ENCODE assay signal across 8 cellular contexts in genomic region chr1:110407260-110408210, GRCh38. TPM values are rescaled to one million over a fixed set of nuclear protein-coding genes. Genes with fewer than 3 reads are reported as not detected.
DNase-seq lines count a peak whose midpoint lies in the region; ATAC-seq and TF ChIP-seq lines count a peak whose summit lies in the region.

LAMTOR5 (minus strand) TSS chr1:110407694; CDS start chr1:110407620, 74 bp downstream.

- peak within 1 kb of the TSS; percentile 99 to 100 for H3K27ac Mint-ChIP-seq in activated naive CD4-positive, alpha-beta T cell treated with anti-CD3 and anti-CD28 coated beads, Interleukin-2, amount 50 U/mL, for 72 hours

- no peaks in the 10 kb centered on the region for H3K9me3 Mint-ChIP-seq in activated naive CD4-positive, alpha-beta T cell treated with anti-CD3 and anti-CD28 coated beads, Interleukin-2, amount 50 U/mL, for 72 hours

- H3K4me3 ChIP-seq in GM08714 (ENCODE audit: low read length) (peak within 1 kb of the TSS; percentile 94), HFF-Myc (replicated peaks; ENCODE audit: low read depth, low read length) (peak within 1 kb of the TSS; percentile 69), NB4 (ENCODE audit: low read depth, low read length) (peak within 1 kb of the TSS; percentile 85)

- ATAC-seq in SK-N-SH treated with all-trans-retinoic acid at 6 μM for 48 hours: peak; percentile 97
- ATAC-seq in activated naive CD4-positive, alpha-beta T cell treated with anti-CD3 and anti-CD28 coated beads, Interleukin-2, amount 50 U/mL, for 72 hours: peak; percentile 97 to 98

- peaks cover 10 to 11% of the 10 kb centered on the region in 2 donors for H3K36me3 Mint-ChIP-seq in activated naive CD4-positive, alpha-beta T cell treated with anti-CD3 and anti-CD28 coated beads, Interleukin-2, amount 50 U/mL, for 72 hours

- H3K27ac ChIP-seq in temporal lobe (ENCODE audit: low read depth, low read length): peak within 1 kb of the TSS; percentile 89

- TF ChIP-seq CTCF in HFF-Myc (IDR thresholded peaks at IDR 0.05; ENCODE audit: low read depth, low read length, missing control alignments): no peak
- TF ChIP-seq CTCF in NB4 (IDR thresholded peaks at IDR 0.05; ENCODE audit: low read depth, low read length): no peak

- peak; percentile 82 for TF ChIP-seq POLR2A in NB4 (IDR thresholded peaks at IDR 0.05; ENCODE audit: extremely low read depth, insufficient read length)

- DNase-seq in HFF-Myc (ENCODE audit: extremely low read depth, low read depth) (peak; percentile 86), NB4 (ENCODE audit: low read depth) (peak; percentile 95), glomerular endothelial cell (ENCODE audit: extremely low read depth, low read depth, low spot score) (peak; percentile 63), occipital lobe (lab: John Stamatoyannopoulos, UW) (peak; percentile 86)
- peak; percentile 88 to 93 for DNase-seq in activated naive CD4-positive, alpha-beta T cell treated with anti-CD3 and anti-CD28 coated beads, Interleukin-2, amount 50 U/mL, for 72 hours (ENCODE audit: low spot score in 2 of 2)

TF ChIP-seq in SK-N-SH treated with all-trans-retinoic acid at 6 μM for 48 hours, 23 proteins besides CTCF, POLR2A, EP300 and RAD21:
- TF ChIP-seq CSDC2 (CRISPR knock-in tag; IDR thresholded peaks at IDR 0.05) (no peak), ZC3H10 (CRISPR knock-in tag; IDR thresholded peaks at IDR 0.05) (no peak), ZNF70 (CRISPR knock-in tag; IDR thresholded peaks at IDR 0.05) (no peak), RARB (CRISPR knock-in tag; IDR thresholded peaks at IDR 0.05) (no peak), OSR1 (CRISPR knock-in tag; IDR thresholded peaks at IDR 0.05) (no peak), SNAI2 (CRISPR knock-in tag; IDR thresholded peaks at IDR 0.05) (no peak), TCF4 (CRISPR knock-in tag; IDR thresholded peaks at IDR 0.05; ENCODE audit: borderline replicate concordance) (no peak; the same call in 1 of the 2 replicates), PPARA (CRISPR knock-in tag; IDR thresholded peaks at IDR 0.05; ENCODE audit: borderline replicate concordance) (no peak), ARNTL (CRISPR knock-in tag; IDR thresholded peaks at IDR 0.05; ENCODE audit: borderline replicate concordance, low read depth) (no peak), CREB5 (CRISPR knock-in tag; IDR thresholded peaks at IDR 0.05; ENCODE audit: low read depth) (no peak)
- TF ChIP-seq, protein P1, sequence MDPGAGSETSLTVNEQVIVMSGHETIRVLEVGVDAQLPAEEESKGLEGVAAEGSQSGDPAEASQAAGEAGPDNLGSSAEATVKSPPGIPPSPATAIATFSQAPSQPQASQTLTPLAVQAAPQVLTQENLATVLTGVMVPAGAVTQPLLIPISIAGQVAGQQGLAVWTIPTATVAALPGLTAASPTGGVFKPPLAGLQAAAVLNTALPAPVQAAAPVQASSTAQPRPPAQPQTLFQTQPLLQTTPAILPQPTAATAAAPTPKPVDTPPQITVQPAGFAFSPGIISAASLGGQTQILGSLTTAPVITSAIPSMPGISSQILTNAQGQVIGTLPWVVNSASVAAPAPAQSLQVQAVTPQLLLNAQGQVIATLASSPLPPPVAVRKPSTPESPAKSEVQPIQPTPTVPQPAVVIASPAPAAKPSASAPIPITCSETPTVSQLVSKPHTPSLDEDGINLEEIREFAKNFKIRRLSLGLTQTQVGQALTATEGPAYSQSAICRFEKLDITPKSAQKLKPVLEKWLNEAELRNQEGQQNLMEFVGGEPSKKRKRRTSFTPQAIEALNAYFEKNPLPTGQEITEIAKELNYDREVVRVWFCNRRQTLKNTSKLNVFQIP (CRISPR knock-in tag; IDR thresholded peaks at IDR 0.05; ENCODE audit: borderline replicate concordance, low read depth): no peak
- TF ChIP-seq, protein P2, sequence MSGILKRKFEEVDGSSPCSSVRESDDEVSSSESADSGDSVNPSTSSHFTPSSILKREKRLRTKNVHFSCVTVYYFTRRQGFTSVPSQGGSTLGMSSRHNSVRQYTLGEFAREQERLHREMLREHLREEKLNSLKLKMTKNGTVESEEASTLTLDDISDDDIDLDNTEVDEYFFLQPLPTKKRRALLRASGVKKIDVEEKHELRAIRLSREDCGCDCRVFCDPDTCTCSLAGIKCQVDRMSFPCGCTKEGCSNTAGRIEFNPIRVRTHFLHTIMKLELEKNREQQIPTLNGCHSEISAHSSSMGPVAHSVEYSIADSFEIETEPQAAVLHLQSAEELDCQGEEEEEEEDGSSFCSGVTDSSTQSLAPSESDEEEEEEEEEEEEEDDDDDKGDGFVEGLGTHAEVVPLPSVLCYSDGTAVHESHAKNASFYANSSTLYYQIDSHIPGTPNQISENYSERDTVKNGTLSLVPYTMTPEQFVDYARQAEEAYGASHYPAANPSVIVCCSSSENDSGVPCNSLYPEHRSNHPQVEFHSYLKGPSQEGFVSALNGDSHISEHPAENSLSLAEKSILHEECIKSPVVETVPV (CRISPR knock-in tag; IDR thresholded peaks at IDR 0.05): no peak

RNA-seq across cellular contexts. Expression of gene LAMTOR5, which starts in this region (rescaled TPM):
- 100 to 1,000 TPM; 146 to 180 TPM for total RNA-seq in activated naive CD4-positive, alpha-beta T cell treated with anti-CD3 and anti-CD28 coated beads, Interleukin-2, amount 50 U/mL, for 72 hours
- total RNA-seq in glomerular endothelial cell: 113 and 169 TPM in 2 replicates
- 37.7 TPM for total RNA-seq in occipital lobe
- total RNA-seq in temporal lobe: 20.4 TPM

Comparison
In these comparisons a context has a peak if more than half of its experiments do, and no peak if none do; other contexts are left out.
1. Peak in every context shown above with its lines: DNase-seq, ATAC-seq, H3K4me3 ChIP-seq and H3K27ac ChIP-seq.